22 cellular contexts compared by ENCODE assay signal in the genomic region with DNA sequence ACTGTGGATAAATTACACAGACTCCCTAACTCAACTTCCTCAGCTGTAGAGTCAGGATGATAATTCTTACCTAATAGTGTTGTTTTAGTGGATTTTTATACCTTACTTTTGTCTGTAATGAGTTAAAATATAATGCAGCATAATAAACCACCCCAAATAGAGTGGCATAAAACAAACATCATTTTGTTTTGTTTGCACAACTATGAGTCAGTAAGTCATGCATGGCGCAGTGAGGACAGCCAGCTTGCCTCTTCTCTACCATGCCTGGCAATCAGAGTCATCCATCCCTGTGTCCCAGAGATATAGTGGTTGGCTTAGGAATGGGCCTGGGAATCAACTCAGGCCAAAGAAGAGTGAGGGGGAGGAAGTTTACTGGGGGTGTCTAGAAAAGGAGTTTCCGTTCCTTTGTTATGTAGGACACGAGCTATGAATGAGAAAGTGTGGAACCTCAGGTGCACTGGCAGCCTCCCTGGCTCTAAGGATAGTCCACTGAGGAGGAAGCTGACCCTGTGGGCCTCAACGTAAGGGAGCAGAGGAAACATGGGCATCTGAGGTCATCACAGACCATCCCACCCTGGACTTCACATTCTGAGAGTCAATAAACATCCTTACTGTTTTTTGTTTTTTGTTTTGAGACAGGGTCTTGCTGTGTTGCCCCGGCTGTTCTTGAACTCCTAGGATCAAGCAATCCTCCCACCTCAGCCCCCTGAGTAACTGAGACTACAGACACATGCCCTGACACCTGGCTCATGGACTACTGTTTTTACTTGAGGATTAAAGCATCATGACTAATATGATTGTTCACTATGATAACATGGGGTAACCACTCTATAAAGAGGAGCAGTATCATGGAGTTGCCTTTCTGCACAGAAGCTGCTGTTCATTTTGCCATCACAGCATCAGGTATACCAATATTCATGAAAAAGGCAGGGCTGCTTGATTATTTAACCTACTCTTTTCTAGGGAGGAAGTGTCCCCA. TPM values are rescaled to one million over a fixed set of nuclear protein-coding genes. Genes with fewer than 3 reads are reported as not detected.
A peak's percentile ranks its signal among the peaks of the same experiment; 100 is the strongest.
DNase-seq lines count a peak whose midpoint lies in the region; ATAC-seq, FAIRE-seq and TF ChIP-seq lines count a peak whose summit lies in the region.
"Had no signal": no experiment of that assay in that cellular context is flagged by ENCODE, and none has a peak within 500 bp of the region (broad histone marks: within the 10 kb centered on the region; RNA-seq: fewer than 3 reads in every experiment).

No MANE protein-coding gene starts in this region.

- H3K27ac ChIP-seq in epithelial cell of prostate (no peak overlapping the region), Karpas-422 (ENCODE audit: low read length) (no peak overlapping the region), kidney (ENCODE audit: low read depth in 2 of 2, low read length in 2 of 2) (no peak overlapping the region)
- H3K27ac ChIP-seq: sigmoid colon had no signal

- no peak overlapping the region for H3K4me3 ChIP-seq in Karpas-422 (ENCODE audit: low read length)
- no peak overlapping the region for H3K4me3 ChIP-seq in kidney (ENCODE audit: low read length in 2 of 2)
- H3K4me3 ChIP-seq: sigmoid colon had no signal

- no peaks in the 10 kb centered on the region for H3K79me2 ChIP-seq in Karpas-422 (ENCODE audit: low read length)

- H3K4me1 ChIP-seq in Karpas-422 (ENCODE audit: low read length) (no peaks in the 10 kb centered on the region), kidney (ENCODE audit: control insufficient read depth in 1 of 2, insufficient read depth in 1 of 2, low read depth in 1 of 2, low read length in 2 of 2) (no peaks in the 10 kb centered on the region)
- H3K4me1 ChIP-seq: sigmoid colon had no signal

- H2AFZ ChIP-seq in Karpas-422 (ENCODE audit: low read length), result no peak overlapping the region

- FAIRE-seq in kidney (lab: Jason Lieb, UNC), result no peak

- no peaks in the 10 kb centered on the region for H3K36me3 Mint-ChIP-seq in activated naive CD4-positive, alpha-beta T cell treated with anti-CD3 and anti-CD28 coated beads, Interleukin-2, amount 50 U/mL, for 72 hours
- no peaks in the 10 kb centered on the region for H3K36me3 Mint-ChIP-seq in activated naive CD4-positive, alpha-beta T cell treated with anti-CD3 and anti-CD28 coated beads for 36 hours (ENCODE audit: low read depth)

- no peaks in the 10 kb centered on the region for H3K27me3 Mint-ChIP-seq in activated naive CD4-positive, alpha-beta T cell treated with anti-CD3 and anti-CD28 coated beads for 36 hours (ENCODE audit: low read depth)

- CTCF ChIA-PET in activated naive CD4-positive, alpha-beta T cell treated with anti-CD3 and anti-CD28 coated beads for 36 hours (lab: Charles Lee), result no interaction called here

- no peak overlapping the region for H3K9ac ChIP-seq in Karpas-422 (ENCODE audit: low read length)
- no peak overlapping the region for H3K9ac ChIP-seq in kidney (ENCODE audit: low read length in 2 of 2)

- no peak overlapping the region for H3K27ac Mint-ChIP-seq in activated naive CD4-positive, alpha-beta T cell treated with anti-CD3 and anti-CD28 coated beads, Interleukin-2, amount 50 U/mL, for 72 hours
- no peak overlapping the region for H3K27ac Mint-ChIP-seq in activated naive CD4-positive, alpha-beta T cell treated with anti-CD3 and anti-CD28 coated beads for 36 hours
- H3K27ac Mint-ChIP-seq: activated B cell treated with CpG ODN at 0.5 μM for 24 hours; activated T-helper 17 cell treated with anti-CD3 and anti-CD28 coated beads, Interleukin-2, amount 50 U/mL, for 72 hours; effector memory CD8-positive, alpha-beta T cell had no signal

- H3K36me3 ChIP-seq in Karpas-422 (ENCODE audit: insufficient read depth, low read length), result no peaks in the 10 kb centered on the region
- H3K36me3 ChIP-seq in kidney (ENCODE audit: control insufficient read depth in 1 of 2, insufficient read depth in 2 of 2, low read length in 2 of 2), result no peaks in the 10 kb centered on the region
- H3K36me3 ChIP-seq: sigmoid colon had no signal

- no peaks in the 10 kb centered on the region for H3K4me1 Mint-ChIP-seq in activated naive CD4-positive, alpha-beta T cell treated with anti-CD3 and anti-CD28 coated beads for 36 hours (ENCODE audit: low read depth)
- H3K4me1 Mint-ChIP-seq: activated B cell treated with CpG ODN at 0.5 μM for 24 hours; activated T-helper 17 cell treated with anti-CD3 and anti-CD28 coated beads, Interleukin-2, amount 50 U/mL, for 72 hours had no signal

- DNase-seq in activated naive CD4-positive, alpha-beta T cell treated with anti-CD3 and anti-CD28 coated beads, Interleukin-2, amount 50 U/mL, for 72 hours (ENCODE audit: low spot score in 2 of 2), result no peak
- no peak for DNase-seq in activated naive CD4-positive, alpha-beta T cell treated with anti-CD3 and anti-CD28 coated beads for 36 hours
- DNase-seq in NCI-H69 (lab: John Stamatoyannopoulos, UW), result peak; percentile 80
- DNase-seq in epithelial cell of prostate (ENCODE audit: low read depth, low spot score), result peak; percentile 49
- DNase-seq in HuH-7 (ENCODE audit: low spot score), result no peak
- DNase-seq in activated gamma-delta T cell treated with Interleukin-2 at 50 U/mL for 16 hours, result no peak
- no peak for DNase-seq in Karpas-422
- DNase-seq in kidney, result no peak
- DNase-seq: activated B cell treated with CpG ODN at 0.5 μM for 24 hours; amygdala; cerebellar nuclear complex; COR-L47; effector memory CD8-positive, alpha-beta T cell; foreskin melanocyte; GF-D8; IMR-90; NCI-H2081 treated with DMSO at 0.1 percent for 48 hours; occipital lobe; sigmoid colon; stimulated activated CD4-positive, alpha-beta T cell treated with anti-CD3 and anti-CD28 coated beads, Interleukin-2, amount 100 ng/mL, for 24 hours; T-helper 1 cell had no signal

- no peaks in the 10 kb centered on the region for H3K27me3 ChIP-seq in Karpas-422 (ENCODE audit: low read length)
- H3K27me3 ChIP-seq: sigmoid colon had no signal

- H3K9me3 ChIP-seq in Karpas-422 (ENCODE audit: low read length), result no peaks in the 10 kb centered on the region
- H3K9me3 ChIP-seq in kidney (ENCODE audit: control insufficient read depth in 1 of 2, low read length in 2 of 2), result no peaks in the 10 kb centered on the region
- H3K9me3 ChIP-seq: sigmoid colon had no signal

- no peaks in the 10 kb centered on the region for H3K9me3 Mint-ChIP-seq in activated naive CD4-positive, alpha-beta T cell treated with anti-CD3 and anti-CD28 coated beads, Interleukin-2, amount 50 U/mL, for 72 hours
- no peaks in the 10 kb centered on the region for H3K9me3 Mint-ChIP-seq in activated naive CD4-positive, alpha-beta T cell treated with anti-CD3 and anti-CD28 coated beads for 36 hours
- H3K9me3 Mint-ChIP-seq: effector memory CD8-positive, alpha-beta T cell had no signal

- H3K4me2 ChIP-seq in Karpas-422 (ENCODE audit: low read depth, low read length, poor library complexity, severe bottlenecking), result no peak overlapping the region

- TF ChIP-seq CTCF in kidney (IDR thresholded peaks at IDR 0.05; ENCODE audit: borderline replicate concordance, extremely low read depth, insufficient read depth), result no peak

- intact Hi-C loops in activated naive CD4-positive, alpha-beta T cell treated with anti-CD3 and anti-CD28 coated beads for 36 hours (cut with micrococcal nuclease), result no loop called here
- intact Hi-C loops in kidney (cut with DNase I), result no loop called here

- no peaks in the 10 kb centered on the region for H3K9me2 ChIP-seq in Karpas-422 (replicated peaks; ENCODE audit: insufficient read depth, low read length)

- peak; percentile 29 to 66 for ATAC-seq in activated naive CD4-positive, alpha-beta T cell treated with anti-CD3 and anti-CD28 coated beads, Interleukin-2, amount 50 U/mL, for 72 hours
- ATAC-seq: activated T-helper 17 cell treated with anti-CD3 and anti-CD28 coated beads, Interleukin-2, amount 50 U/mL, for 72 hours; effector memory CD8-positive, alpha-beta T cell had no signal

- H3K4me3 Mint-ChIP-seq in activated naive CD4-positive, alpha-beta T cell treated with anti-CD3 and anti-CD28 coated beads for 36 hours, result no peak overlapping the region
- H3K4me3 Mint-ChIP-seq: activated B cell treated with CpG ODN at 0.5 μM for 24 hours; activated T-helper 17 cell treated with anti-CD3 and anti-CD28 coated beads, Interleukin-2, amount 50 U/mL, for 72 hours; effector memory CD8-positive, alpha-beta T cell had no signal

- H4K20me1 ChIP-seq in Karpas-422 (ENCODE audit: insufficient read depth, low read depth, low read length), result no peaks in the 10 kb centered on the region

RNA-seq across cellular contexts. Expression of gene GRB10, which starts 21.0 kb away (rescaled TPM):
- 1 to 10 TPM; 2.6 to 6.6 TPM for total RNA-seq in activated naive CD4-positive, alpha-beta T cell treated with anti-CD3 and anti-CD28 coated beads, Interleukin-2, amount 50 U/mL, for 72 hours
- 10 to 100 TPM; 24.3 to 30.4 TPM for total RNA-seq in activated naive CD4-positive, alpha-beta T cell treated with anti-CD3 and anti-CD28 coated beads for 36 hours
- total RNA-seq in Karpas-422 (2014; rRNA removed; shearing (Covaris generic); ENCODE audit: low replicate concordance), result not detected in 2 replicates
- total RNA-seq in kidney, result 57.8 TPM
- 32.3 TPM for polyA plus RNA-seq in kidney (ENCODE audit: insufficient read depth, low read depth, low replicate concordance)
- total RNA-seq: activated B cell treated with CpG ODN at 0.5 μM for 24 hours had no signal

Comparison
In these comparisons a context has a peak if more than half of its experiments do, and no peak if none do; other contexts are left out.
1. DNase-seq: peak in NCI-H69 (single experiment) and epithelial cell of prostate (single experiment); none in activated naive CD4-positive, alpha-beta T cell treated with anti-CD3 and anti-CD28 coated beads, Interleukin-2, amount 50 U/mL, for 72 hours (0 of 2), activated naive CD4-positive, alpha-beta T cell treated with anti-CD3 and anti-CD28 coated beads for 36 hours (single experiment), HuH-7 (single experiment), activated gamma-delta T cell treated with Interleukin-2 at 50 U/mL for 16 hours (single experiment), Karpas-422 (single experiment) and kidney (single experiment).